Comparison of ENCODE assay signal across 1 cellular context in the genomic region with DNA sequence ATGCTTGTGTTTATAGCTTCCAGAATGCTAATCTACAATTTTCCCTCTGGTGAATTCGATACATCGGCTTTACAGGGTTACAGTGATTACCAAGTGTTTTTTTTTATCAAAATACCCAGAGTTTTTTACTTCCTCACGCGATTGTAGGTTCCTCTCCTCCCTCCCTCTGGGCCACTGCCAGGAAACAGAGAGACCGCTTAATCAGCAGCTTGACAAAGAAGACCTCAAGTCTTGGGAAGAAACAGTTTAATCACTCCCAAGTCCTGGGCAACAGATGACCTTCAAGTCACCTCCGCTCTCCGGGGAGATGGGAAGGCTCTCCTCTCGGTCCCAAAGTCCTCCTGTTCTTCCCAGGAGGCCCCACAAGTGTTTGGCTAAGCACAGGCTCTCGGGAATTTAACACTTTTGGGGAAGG.
TF ChIP-seq lines count a peak whose summit lies in the region.

No MANE protein-coding gene starts in this region.

TF ChIP-seq in HepG2, 621 proteins besides CTCF, POLR2A, EP300 and RAD21:
- TF ChIP-seq HNF4A (CRISPR knock-in tag; IDR thresholded peaks at IDR 0.05) (0 out of 2 replicates have a peak, but pooled peaks have one; percentile 15), ESRRA (CRISPR knock-in tag; IDR thresholded peaks at IDR 0.05; ENCODE audit: low read depth) (peak; percentile 39; the same call in 1 of the 2 replicates), ZNF652 (CRISPR knock-in tag; IDR thresholded peaks at IDR 0.05; ENCODE audit: borderline replicate concordance, low read depth) (peak; percentile 65)
- TF ChIP-seq, protein P1, sequence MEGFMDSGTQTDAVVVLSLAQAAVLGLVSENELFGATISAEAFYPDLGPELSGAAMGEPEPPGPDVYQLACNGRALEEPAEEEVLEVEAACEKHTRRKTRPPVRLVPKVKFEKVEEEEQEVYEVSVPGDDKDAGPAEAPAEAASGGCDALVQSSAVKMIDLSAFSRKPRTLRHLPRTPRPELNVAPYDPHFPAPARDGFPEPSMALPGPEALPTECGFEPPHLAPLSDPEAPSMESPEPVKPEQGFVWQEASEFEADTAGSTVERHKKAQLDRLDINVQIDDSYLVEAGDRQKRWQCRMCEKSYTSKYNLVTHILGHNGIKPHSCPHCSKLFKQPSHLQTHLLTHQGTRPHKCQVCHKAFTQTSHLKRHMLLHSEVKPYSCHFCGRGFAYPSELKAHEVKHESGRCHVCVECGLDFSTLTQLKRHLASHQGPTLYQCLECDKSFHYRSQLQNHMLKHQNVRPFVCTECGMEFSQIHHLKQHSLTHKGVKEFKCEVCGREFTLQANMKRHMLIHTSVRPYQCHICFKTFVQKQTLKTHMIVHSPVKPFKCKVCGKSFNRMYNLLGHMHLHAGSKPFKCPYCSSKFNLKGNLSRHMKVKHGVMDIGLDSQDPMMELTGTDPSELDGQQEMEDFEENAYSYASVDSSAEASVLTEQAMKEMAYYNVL (CRISPR knock-in tag; IDR thresholded peaks at IDR 0.05; ENCODE audit: borderline replicate concordance): no peak
TF ChIP-seq in HepG2: peak in this region for 3.
